20 cellular contexts compared by ENCODE assay signal in genomic region chr7:112014347-112014746, GRCh38.
A peak's percentile ranks its signal among the peaks of the same experiment; 100 is the strongest.
DNase-seq lines count a peak whose midpoint lies in the region; ATAC-seq, FAIRE-seq and TF ChIP-seq lines count a peak whose summit lies in the region.
"Had no signal": no experiment of that assay in that cellular context is flagged by ENCODE, and none has a peak within 500 bp of the region (broad histone marks: within the 10 kb centered on the region; RNA-seq: fewer than 3 reads in every experiment).

No MANE protein-coding gene starts in this region.

- no peak overlapping the region for H3K4me3 Mint-ChIP-seq in activated naive CD8-positive, alpha-beta T cell treated with anti-CD3 and anti-CD28 coated beads, Interleukin-2, amount 50 U/mL, for 24 hours
- H3K4me3 Mint-ChIP-seq: B cell; CD4-positive, alpha-beta T cell; CD8-positive, alpha-beta T cell had no signal

- ATAC-seq in GM18868 (IDR thresholded peaks at IDR 0.05; ENCODE audit: unreplicated experiment), result peak; percentile 66
- ATAC-seq in foreskin keratinocyte, result peak; percentile 27
- no peak for ATAC-seq in activated naive CD8-positive, alpha-beta T cell treated with anti-CD3 and anti-CD28 coated beads, Interleukin-2, amount 50 U/mL, for 24 hours
- ATAC-seq: A549; CD8-positive, alpha-beta T cell had no signal

- peaks cover 10% of the 10 kb centered on the region for H3K4me1 ChIP-seq in foreskin keratinocyte

- H3K4me3 ChIP-seq in bronchial epithelial cell (ENCODE audit: low read depth, low read length), result no peak overlapping the region
- H3K4me3 ChIP-seq: A549; BLaER1 treated with 17β-estradiol and CSF1 and Interleukin-3, amounts not matched to agents 10 nM and 100 nM had no signal

- no peaks in the 10 kb centered on the region for H3K36me3 ChIP-seq in bronchial epithelial cell (ENCODE audit: control insufficient read depth, insufficient read depth, low read length)
- H3K36me3 ChIP-seq: BLaER1 treated with 17β-estradiol and CSF1 and Interleukin-3, amounts not matched to agents 10 nM and 100 nM had no signal

- H3K9me3 Mint-ChIP-seq in activated naive CD8-positive, alpha-beta T cell treated with anti-CD3 and anti-CD28 coated beads, Interleukin-2, amount 50 U/mL, for 24 hours, result no peaks in the 10 kb centered on the region
- H3K9me3 Mint-ChIP-seq: CD4-positive, alpha-beta T cell; CD8-positive, alpha-beta T cell had no signal

- no peak for FAIRE-seq in bronchial epithelial cell (lab: Jason Lieb, UNC)
- FAIRE-seq: A549, D721Med, G401.6, GM12891 had no signal

- H3K27ac Mint-ChIP-seq in activated naive CD8-positive, alpha-beta T cell treated with anti-CD3 and anti-CD28 coated beads, Interleukin-2, amount 50 U/mL, for 24 hours, result no peak overlapping the region
- H3K27ac Mint-ChIP-seq: B cell; CD4-positive, alpha-beta T cell; CD8-positive, alpha-beta T cell had no signal

- H3K27me3 ChIP-seq in bronchial epithelial cell (ENCODE audit: control insufficient read depth, insufficient read depth, low read length) (no peaks in the 10 kb centered on the region), foreskin keratinocyte (no peaks in the 10 kb centered on the region)
- H3K27me3 ChIP-seq: BLaER1 treated with 17β-estradiol and CSF1 and Interleukin-3, amounts not matched to agents 10 nM and 100 nM had no signal

- TF ChIP-seq CTCF in bronchial epithelial cell (IDR thresholded peaks at IDR 0.05; ENCODE audit: insufficient read depth, low read length, severe bottlenecking), result no peak
- TF ChIP-seq CTCF in foreskin keratinocyte (conservative IDR thresholded peaks at IDR 0.05), result no peak

- H3K36me3 Mint-ChIP-seq in activated naive CD8-positive, alpha-beta T cell treated with anti-CD3 and anti-CD28 coated beads, Interleukin-2, amount 50 U/mL, for 24 hours (ENCODE audit: low read depth), result no peaks in the 10 kb centered on the region
- H3K36me3 Mint-ChIP-seq: CD8-positive, alpha-beta T cell had no signal

- peaks cover 2% of the 10 kb centered on the region for H3K27me3 Mint-ChIP-seq in activated naive CD8-positive, alpha-beta T cell treated with anti-CD3 and anti-CD28 coated beads, Interleukin-2, amount 50 U/mL, for 24 hours
- H3K27me3 Mint-ChIP-seq: CD4-positive, alpha-beta T cell had no signal

- DNase-seq in bronchial epithelial cell (ENCODE audit: low read depth), result peak; percentile 4
- DNase-seq in foreskin keratinocyte, result no peak
- DNase-seq in activated naive CD8-positive, alpha-beta T cell treated with anti-CD3 and anti-CD28 coated beads, Interleukin-2, amount 50 U/mL, for 24 hours, result no peak
- DNase-seq in germinal center (ENCODE audit: low spot score), result no peak
- DNase-seq: AML-193; Caco-2; Calu3; CD4-positive, alpha-beta T cell; CD8-positive, alpha-beta T cell; DMS79 treated with DMSO at 0.1 percent for 48 hours; GF-D8 had no signal

- no peak overlapping the region for H3K27ac ChIP-seq in foreskin keratinocyte
- H3K27ac ChIP-seq: 22Rv1; A549; BLaER1 treated with 17β-estradiol and CSF1 and Interleukin-3, amounts not matched to agents 10 nM and 100 nM; C4-2B had no signal

- H3K4me1 Mint-ChIP-seq in activated naive CD8-positive, alpha-beta T cell treated with anti-CD3 and anti-CD28 coated beads, Interleukin-2, amount 50 U/mL, for 24 hours, result no peaks in the 10 kb centered on the region
- H3K4me1 Mint-ChIP-seq: B cell had no signal
